25 cellular contexts compared by ENCODE assay signal in the genomic region with DNA sequence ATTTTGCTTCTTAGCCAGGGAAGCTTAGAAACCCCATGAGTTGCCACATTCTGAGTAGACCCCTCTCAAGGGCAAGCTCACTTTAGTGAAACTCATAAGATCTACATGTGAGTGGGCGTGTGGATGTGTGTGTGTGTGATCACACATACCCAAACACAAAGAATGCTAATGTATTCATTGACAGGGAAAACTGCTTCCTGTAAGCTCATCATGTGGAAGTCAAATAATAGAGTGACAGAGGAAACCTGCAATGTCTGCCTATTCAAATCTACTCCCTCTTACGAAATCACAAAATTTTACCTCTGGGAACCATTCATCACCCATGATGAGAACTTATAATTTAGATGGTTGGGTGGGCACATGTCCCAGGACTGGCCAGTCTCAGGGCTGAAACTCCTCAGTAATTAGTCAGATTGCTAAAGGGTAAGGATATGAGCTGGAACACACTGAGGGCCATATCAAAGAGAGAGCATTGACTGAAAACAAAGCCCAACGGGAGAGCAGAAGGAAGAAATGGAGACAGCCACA. TPM values are rescaled to one million over a fixed set of nuclear protein-coding genes. Genes with fewer than 3 reads are reported as not detected.
A peak's percentile ranks its signal among the peaks of the same experiment; 100 is the strongest.
DNase-seq lines count a peak whose midpoint lies in the region; ATAC-seq, FAIRE-seq and TF ChIP-seq lines count a peak whose summit lies in the region.
"Had no signal": no experiment of that assay in that cellular context is flagged by ENCODE, and none has a peak within 500 bp of the region (broad histone marks: within the 10 kb centered on the region; RNA-seq: fewer than 3 reads in every experiment).

No MANE protein-coding gene starts in this region.

- POLR2A ChIA-PET in HEK293 (lab: Yijun Ruan, JAX), result no interaction called here

- TF ChIP-seq CTCF in HEK293 (tag by site-specific recombination; IDR thresholded peaks at IDR 0.05) (no peak), bronchial epithelial cell (IDR thresholded peaks at IDR 0.05; ENCODE audit: insufficient read depth, low read length, severe bottlenecking) (no peak)

- CTCF ChIA-PET in HEK293 (lab: Yijun Ruan, JAX), result interaction anchor here (0.5 kb wide), 1 partner anchor 93 kb away, joined by 4 read pairs; no protein-coding TSS in a partner anchor

- intact Hi-C loops in cardiac septum (cut with DNase I), result no loop called here

- no peaks in the 10 kb centered on the region for H3K9me3 ChIP-seq in HEK293 (ENCODE audit: control insufficient read depth, insufficient read depth, low read depth, low read length)
- H3K9me3 ChIP-seq: BLaER1 treated with 17β-estradiol and CSF1 and Interleukin-3, amounts not matched to agents 10 nM and 100 nM had no signal

- FAIRE-seq in bronchial epithelial cell (lab: Jason Lieb, UNC), result peak; percentile 28
- FAIRE-seq: RCC 7860 had no signal

- no peak overlapping the region for H3K4me3 ChIP-seq in HEK293 (ENCODE audit: low read depth, low read length)
- H3K4me3 ChIP-seq in bronchial epithelial cell (ENCODE audit: low read depth, low read length), result no peak overlapping the region
- H3K4me3 ChIP-seq: BLaER1 treated with 17β-estradiol and CSF1 and Interleukin-3, amounts not matched to agents 10 nM and 100 nM had no signal

- H3K4me1 ChIP-seq in HEK293 (ENCODE audit: control insufficient read depth, insufficient read depth, low read length), result peaks cover 4% of the 10 kb centered on the region; the same call in 1 of the 2 replicates
- H3K4me1 ChIP-seq: BLaER1 treated with 17β-estradiol and CSF1 and Interleukin-3, amounts not matched to agents 10 nM and 100 nM had no signal

- H3K36me3 ChIP-seq in HEK293 (ENCODE audit: control insufficient read depth in 2 of 2, insufficient read depth in 1 of 2, low read length in 2 of 2) (no peaks in the 10 kb centered on the region), bronchial epithelial cell (ENCODE audit: control insufficient read depth, insufficient read depth, low read length) (no peaks in the 10 kb centered on the region)
- H3K36me3 ChIP-seq: BLaER1 treated with 17β-estradiol and CSF1 and Interleukin-3, amounts not matched to agents 10 nM and 100 nM had no signal

- H3K27ac ChIP-seq in HEK293 (ENCODE audit: extremely low read depth, low read depth, low read length), result no peak overlapping the region
- H3K27ac ChIP-seq: BLaER1 treated with 17β-estradiol and CSF1 and Interleukin-3, amounts not matched to agents 10 nM and 100 nM; HL-60 had no signal

- no peaks in the 10 kb centered on the region for H3K27me3 ChIP-seq in bronchial epithelial cell (ENCODE audit: control insufficient read depth, insufficient read depth, low read length)
- H3K27me3 ChIP-seq: BLaER1 treated with 17β-estradiol and CSF1 and Interleukin-3, amounts not matched to agents 10 nM and 100 nM had no signal

- DNase-seq in bronchial epithelial cell (ENCODE audit: low read depth), result no peak
- peak; percentile 22 for DNase-seq in foreskin melanocyte
- no peak for DNase-seq in cardiac septum (ENCODE audit: low spot score)
- DNase-seq in hepatic stellate cell (ENCODE audit: low spot score), result no peak
- DNase-seq: ACHN; Calu3; CD4-positive, alpha-beta memory T cell; DMS153; GDM1; H7; HFFc6; KBM-7; NCI-H1092 treated with DMSO at 0.1 percent for 48 hours; NCI-H1436 treated with DMSO at 0.1 percent for 48 hours; NCI-H2029; NCI-H524 treated with DMSO at 0.1 percent for 48 hours; OCI-M1; Right ventricle myocardium superior had no signal

- ATAC-seq in GM21619 (IDR thresholded peaks at IDR 0.05; ENCODE audit: unreplicated experiment) (no peak), GM21360 (IDR thresholded peaks at IDR 0.05; ENCODE audit: unreplicated experiment) (no peak)

TF ChIP-seq in HEK293, 187 proteins besides CTCF, POLR2A, EP300 and RAD21:
- TF ChIP-seq, protein P1, sequence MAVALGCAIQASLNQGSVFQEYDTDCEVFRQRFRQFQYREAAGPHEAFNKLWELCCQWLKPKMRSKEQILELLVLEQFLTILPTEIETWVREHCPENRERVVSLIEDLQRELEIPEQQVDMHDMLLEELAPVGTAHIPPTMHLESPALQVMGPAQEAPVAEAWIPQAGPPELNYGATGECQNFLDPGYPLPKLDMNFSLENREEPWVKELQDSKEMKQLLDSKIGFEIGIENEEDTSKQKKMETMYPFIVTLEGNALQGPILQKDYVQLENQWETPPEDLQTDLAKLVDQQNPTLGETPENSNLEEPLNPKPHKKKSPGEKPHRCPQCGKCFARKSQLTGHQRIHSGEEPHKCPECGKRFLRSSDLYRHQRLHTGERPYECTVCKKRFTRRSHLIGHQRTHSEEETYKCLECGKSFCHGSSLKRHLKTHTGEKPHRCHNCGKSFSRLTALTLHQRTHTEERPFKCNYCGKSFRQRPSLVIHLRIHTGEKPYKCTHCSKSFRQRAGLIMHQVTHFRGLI (tag by site-specific recombination; IDR thresholded peaks at IDR 0.05), result peak; percentile 82; the same call in 1 of the 2 replicates
- no peak for TF ChIP-seq ZNF558 (tag by site-specific recombination; IDR thresholded peaks at IDR 0.05)

RNA-seq across cellular contexts. Expression of a gene that starts 48.4 kb away (rescaled TPM):
- 0.26 and 0.38 TPM in 2 replicates for total RNA-seq in bronchial epithelial cell
- total RNA-seq in cardiac septum, result 45.9 TPM
- total RNA-seq: HT-29 had no signal

Comparison
In these comparisons a context has a peak if more than half of its experiments do, and no peak if none do; other contexts are left out.
1. RNA of a gene that starts 48.4 kb away (total RNA-seq): 45.9 TPM in cardiac septum (single experiment); 0.26 to 0.38 TPM in bronchial epithelial cell; every median in the first group is over 10 times any median in the second.